Comparison of ENCODE assay signal across 22 cellular contexts in the genomic region with DNA sequence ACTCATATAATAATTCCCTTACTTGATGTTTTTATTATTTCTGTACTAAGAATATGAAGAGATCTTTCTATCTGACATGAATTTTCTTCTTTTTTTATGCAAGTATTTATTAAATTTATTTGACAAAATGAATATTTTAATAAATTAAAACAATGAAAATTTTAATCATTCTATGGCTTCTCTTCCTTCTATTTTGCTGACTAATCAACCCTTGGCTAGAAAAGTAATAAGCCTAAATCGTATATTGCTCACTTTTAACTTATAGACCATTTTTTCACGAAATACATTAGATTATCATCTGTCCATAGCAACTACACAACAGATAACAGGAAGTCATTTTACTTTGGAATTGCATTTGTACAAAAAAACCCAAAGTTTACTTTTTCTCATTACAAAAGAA. TPM values are rescaled to one million over a fixed set of nuclear protein-coding genes. Genes with fewer than 3 reads are reported as not detected.
DNase-seq lines count a peak whose midpoint lies in the region; ATAC-seq, FAIRE-seq and TF ChIP-seq lines count a peak whose summit lies in the region.
"Had no signal": no experiment of that assay in that cellular context is flagged by ENCODE, and none has a peak within 500 bp of the region (broad histone marks: within the 10 kb centered on the region; RNA-seq: fewer than 3 reads in every experiment).

No MANE protein-coding gene starts in this region.

- H3K4me3 ChIP-seq in HepG2 (replicated peaks in 1 of 3; ENCODE audit: insufficient read depth in 1 of 3, low read depth in 2 of 3, low read length in 3 of 3) (no peak overlapping the region), right lobe of liver (no peak overlapping the region), astrocyte (ENCODE audit: insufficient read depth, low read depth, low read length) (no peak overlapping the region)
- H3K4me3 ChIP-seq: BLaER1 treated with 17β-estradiol and CSF1 and Interleukin-3, amounts not matched to agents 10 nM and 100 nM had no signal

- H3K9ac ChIP-seq in HepG2 (ENCODE audit: insufficient read depth, low read depth, low read length) (no peak overlapping the region), astrocyte (ENCODE audit: low read length) (no peak overlapping the region)
- H3K9ac ChIP-seq: BLaER1 treated with 17β-estradiol and CSF1 and Interleukin-3, amounts not matched to agents 10 nM and 100 nM had no signal

- H3K4me2 ChIP-seq in HepG2 (ENCODE audit: low read depth, low read length), result no peak overlapping the region
- no peak overlapping the region for H3K4me2 ChIP-seq in astrocyte (ENCODE audit: low read length)
- H3K4me2 ChIP-seq: BLaER1 treated with 17β-estradiol and CSF1 and Interleukin-3, amounts not matched to agents 10 nM and 100 nM had no signal

- POLR2A ChIA-PET in HepG2 (lab: Yijun Ruan, JAX), result no interaction called here

- H3K79me2 ChIP-seq in HepG2 (ENCODE audit: insufficient read depth, low read length), result no peaks in the 10 kb centered on the region
- no peaks in the 10 kb centered on the region for H3K79me2 ChIP-seq in astrocyte (ENCODE audit: insufficient read depth, low read length)

- H3K4me3 Mint-ChIP-seq in astrocyte (ENCODE audit: unreplicated experiment), result no peak overlapping the region
- no peak overlapping the region for H3K4me3 Mint-ChIP-seq in glutamatergic neuron (ENCODE audit: unreplicated experiment)
- H3K4me3 Mint-ChIP-seq: CD14-positive monocyte; CD4-positive, alpha-beta T cell; CD8-positive, alpha-beta memory T cell had no signal

- no peak overlapping the region for H2AFZ ChIP-seq in HepG2 (ENCODE audit: low read length)
- H2AFZ ChIP-seq in astrocyte (ENCODE audit: low read depth, low read length), result no peak overlapping the region

- no peak overlapping the region for H3K27ac Mint-ChIP-seq in astrocyte (ENCODE audit: unreplicated experiment)
- peak overlapping the region; percentile 97 for H3K27ac Mint-ChIP-seq in glutamatergic neuron (ENCODE audit: unreplicated experiment)
- H3K27ac Mint-ChIP-seq: CD14-positive monocyte; CD4-positive, alpha-beta T cell; CD8-positive, alpha-beta memory T cell had no signal

- H3K4me1 Mint-ChIP-seq in astrocyte (ENCODE audit: low read depth, unreplicated experiment), result no peaks in the 10 kb centered on the region
- H3K4me1 Mint-ChIP-seq in glutamatergic neuron (ENCODE audit: low read depth, unreplicated experiment), result peaks cover 41% of the 10 kb centered on the region
- H3K4me1 Mint-ChIP-seq: CD14-positive monocyte; CD8-positive, alpha-beta memory T cell had no signal

- no peak for TF ChIP-seq CTCF in HepG2 (CRISPR knock-in tag; IDR thresholded peaks at IDR 0.05)
- TF ChIP-seq CTCF in right lobe of liver (IDR thresholded peaks at IDR 0.05), result no peak
- no peak for TF ChIP-seq CTCF in astrocyte (IDR thresholded peaks at IDR 0.05; ENCODE audit: insufficient read depth, low read depth, low read length)
- TF ChIP-seq CTCF in glutamatergic neuron (IDR thresholded peaks at IDR 0.05; ENCODE audit: partially characterized antibody, unreplicated experiment), result no peak

- TF ChIP-seq EP300 in HepG2 (IDR thresholded peaks at IDR 0.05; ENCODE audit: low read depth in 2 of 2, low read length in 2 of 2) (no peak), HepG2 (CRISPR knock-in tag; IDR thresholded peaks at IDR 0.05; ENCODE audit: borderline replicate concordance) (no peak)

- H3K27me3 ChIP-seq in HepG2 (ENCODE audit: control insufficient read depth in 1 of 2, insufficient read depth in 2 of 2, low read length in 2 of 2) (no peaks in the 10 kb centered on the region), right lobe of liver (no peaks in the 10 kb centered on the region), astrocyte (ENCODE audit: insufficient read depth, low read length) (no peaks in the 10 kb centered on the region)
- H3K27me3 ChIP-seq: BE2C; BLaER1 treated with 17β-estradiol and CSF1 and Interleukin-3, amounts not matched to agents 10 nM and 100 nM had no signal

- H3K27me3 Mint-ChIP-seq in astrocyte (ENCODE audit: low read depth, unreplicated experiment), result no peaks in the 10 kb centered on the region
- peaks cover 12% of the 10 kb centered on the region for H3K27me3 Mint-ChIP-seq in glutamatergic neuron (ENCODE audit: unreplicated experiment)

- H3K4me1 ChIP-seq in HepG2 (ENCODE audit: insufficient read depth, low read length), result no peaks in the 10 kb centered on the region
- no peaks in the 10 kb centered on the region for H3K4me1 ChIP-seq in right lobe of liver
- H3K4me1 ChIP-seq in astrocyte (ENCODE audit: insufficient read depth, low read length), result no peaks in the 10 kb centered on the region
- H3K4me1 ChIP-seq: BE2C; BLaER1 treated with 17β-estradiol and CSF1 and Interleukin-3, amounts not matched to agents 10 nM and 100 nM had no signal

- 2% methylated on average over 2 of the region's 2 CpGs for WGBS in HepG2 (ENCODE audit: low lambda C conversion rate)
- 72% methylated on average over 2 of the region's 2 CpGs for WGBS in right lobe of liver (ENCODE audit: insufficient coverage, low coverage, low lambda C conversion rate, missing lambda C conversion rate)

- no peaks in the 10 kb centered on the region for H3K36me3 ChIP-seq in HepG2 (replicated peaks in 1 of 2; ENCODE audit: control insufficient read depth in 1 of 2, insufficient read depth in 2 of 2, low read length in 2 of 2)
- no peaks in the 10 kb centered on the region for H3K36me3 ChIP-seq in right lobe of liver
- H3K36me3 ChIP-seq in astrocyte (ENCODE audit: insufficient read depth, low read length), result no peaks in the 10 kb centered on the region
- H3K36me3 ChIP-seq: BLaER1 treated with 17β-estradiol and CSF1 and Interleukin-3, amounts not matched to agents 10 nM and 100 nM had no signal

- no peaks in the 10 kb centered on the region for H3K9me3 Mint-ChIP-seq in astrocyte (ENCODE audit: unreplicated experiment)
- H3K9me3 Mint-ChIP-seq in glutamatergic neuron (ENCODE audit: unreplicated experiment), result peaks cover 11% of the 10 kb centered on the region
- H3K9me3 Mint-ChIP-seq: CD4-positive, alpha-beta T cell; CD8-positive, alpha-beta memory T cell had no signal

- DNase-seq in HepG2 (ENCODE audit: low spot score) (no peak), right lobe of liver (no peak), astrocyte (ENCODE audit: low read depth) (no peak), glutamatergic neuron (no peak), HT-29 (ENCODE audit: low spot score) (no peak)
- DNase-seq: ACHN; AML-193; BE2C; CD4-positive, alpha-beta T cell; CD8-positive, alpha-beta memory T cell; DMS53; DMS79 treated with DMSO at 0.1 percent for 48 hours; H7; HCEC 1CT had no signal

- no peak for TF ChIP-seq POLR2A in HepG2 (IDR thresholded peaks at IDR 0.05; ENCODE audit: insufficient read depth in 1 of 2, low read depth in 2 of 2, low read length in 2 of 2)
- TF ChIP-seq POLR2A in right lobe of liver (IDR thresholded peaks at IDR 0.05), result no peak

- H3K27ac ChIP-seq in HepG2 (ENCODE audit: extremely low read length, insufficient read depth, low read length) (no peak overlapping the region), right lobe of liver (no peak overlapping the region), astrocyte (ENCODE audit: low read depth, low read length) (no peak overlapping the region)
- H3K27ac ChIP-seq: 22Rv1; BLaER1 treated with 17β-estradiol and CSF1 and Interleukin-3, amounts not matched to agents 10 nM and 100 nM had no signal

- FAIRE-seq in HepG2 (lab: Jason Lieb, UNC) (no peak), astrocyte (lab: Jason Lieb, UNC) (peak; percentile 43)
- FAIRE-seq: GM12892, H1 had no signal

- TF ChIP-seq RAD21 in HepG2 (CRISPR knock-in tag; IDR thresholded peaks at IDR 0.05), result no peak

- H4K20me1 ChIP-seq in HepG2 (ENCODE audit: insufficient read depth, low read length) (no peaks in the 10 kb centered on the region), astrocyte (ENCODE audit: insufficient read depth, low read length) (no peaks in the 10 kb centered on the region)
- H4K20me1 ChIP-seq: BLaER1 treated with 17β-estradiol and CSF1 and Interleukin-3, amounts not matched to agents 10 nM and 100 nM had no signal

- ATAC-seq in HepG2 (no peak), right lobe of liver (no peak), HG03469 (IDR thresholded peaks at IDR 0.05; ENCODE audit: unreplicated experiment) (no peak), HG03025 (IDR thresholded peaks at IDR 0.05; ENCODE audit: low FRiP score, unreplicated experiment) (no peak)

- CTCF ChIA-PET in HepG2 (lab: Yijun Ruan, JAX; ENCODE audit: low intra/inter-chr PET ratio, low total read pairs), result no interaction called here

- in situ Hi-C loops in HepG2 (cut with HindIII; ENCODE audit: extremely low pct_ligation_motif_present, low pct_unique_long_range_greater_than_20kb), result no loop called here

- H3K36me3 Mint-ChIP-seq in astrocyte (ENCODE audit: low read depth, unreplicated experiment) (no peaks in the 10 kb centered on the region), glutamatergic neuron (ENCODE audit: unreplicated experiment) (no peaks in the 10 kb centered on the region)
- H3K36me3 Mint-ChIP-seq: CD14-positive monocyte; CD8-positive, alpha-beta memory T cell had no signal

- BruUV-seq in HepG2 (replicated peaks; lab: Mats Ljungman, UMichigan), result no TSS peak

- H3K9me3 ChIP-seq in HepG2 (ENCODE audit: low read length) (no peaks in the 10 kb centered on the region), right lobe of liver (no peaks in the 10 kb centered on the region), astrocyte (ENCODE audit: insufficient read depth, low read depth, low read length) (no peaks in the 10 kb centered on the region)
- H3K9me3 ChIP-seq: BE2C; BLaER1 treated with 17β-estradiol and CSF1 and Interleukin-3, amounts not matched to agents 10 nM and 100 nM had no signal

- intact Hi-C loops in HepG2 (cut with micrococcal nuclease; ENCODE audit: unreplicated experiment), result no loop called here
- intact Hi-C loops in right lobe of liver (cut with DNase I), result no loop called here

RNA-seq across cellular contexts. Expression of gene PRSS12, which starts 38.6 kb away (rescaled TPM):
- total RNA-seq in HepG2 (2016; rRNA removed; fragmentation: Illumina TruSeq; extraction: Trizol), result 0.02 and 0.08 TPM in 2 replicates
- total RNA-seq in HepG2 (2016; cell fraction: cytosol; rRNA removed; fragmentation: Illumina TruSeq; extraction: Trizol; ENCODE audit: low read depth), result not detected in 2 replicates
- 0.04 TPM in 1 of 2 replicates, not detected in the other for total RNA-seq in HepG2 (2016; cell fraction: insoluble cytoplasmic fraction; rRNA removed; fragmentation: Illumina TruSeq; extraction: Trizol)
- total RNA-seq in HepG2 (2016; cell fraction: membrane; rRNA removed; fragmentation: Illumina TruSeq; extraction: Trizol), result not detected in 2 replicates
- not detected in 2 replicates for total RNA-seq in HepG2 (2016; cell fraction: nucleus; rRNA removed; fragmentation: Illumina TruSeq; extraction: Trizol)
- 0.03 TPM in 1 of 2 replicates, not detected in the other for polyA plus RNA-seq in HepG2 (2011; rRNA removed)
- polyA plus RNA-seq in HepG2 (2011; cell fraction: cytosol; rRNA removed), result 0.01 TPM in 1 of 2 replicates, not detected in the other
- polyA plus RNA-seq in HepG2 (2011; cell fraction: nucleus; rRNA removed), result not detected in 2 replicates
- polyA plus RNA-seq in HepG2 (2012), result 0.03 and 0.15 TPM in 2 replicates
- not detected in 2 replicates for polyA plus RNA-seq in HepG2 (2016; cell fraction: cytosol; fragmentation: Illumina TruSeq; extraction: Trizol; ENCODE audit: low read depth)
- polyA plus RNA-seq in HepG2 (2016; cell fraction: insoluble cytoplasmic fraction; fragmentation: Illumina TruSeq; extraction: Trizol; ENCODE audit: low read depth), result not detected in 2 replicates
- polyA plus RNA-seq in HepG2 (2016; cell fraction: membrane; fragmentation: Illumina TruSeq; extraction: Trizol; ENCODE audit: low read depth), result not detected in 2 replicates
- polyA plus RNA-seq in HepG2 (2016; cell fraction: nucleus; fragmentation: Illumina TruSeq; extraction: Trizol; ENCODE audit: insufficient read depth, low read depth), result not detected in 2 replicates
- polyA minus RNA-seq in HepG2 (2011; rRNA and poly(A)+ RNA removed; ENCODE audit: low replicate concordance), result 1.6 TPM in 1 of 2 replicates, not detected in the other
- polyA minus RNA-seq in HepG2 (2011; cell fraction: cytosol; rRNA and poly(A)+ RNA removed), result not detected in 2 replicates
- polyA minus RNA-seq in HepG2 (2011; cell fraction: nucleus; rRNA and poly(A)+ RNA removed), result not detected in 2 replicates
- 1 to 10 TPM in 2 of 6 experiments, under 1 TPM in 4; 0.12 to 1.4 (median 0.74) TPM for total RNA-seq in right lobe of liver
- total RNA-seq in astrocyte, result 2.1 and 4.1 TPM in 2 replicates
- total RNA-seq in glutamatergic neuron (ENCODE audit: unreplicated experiment), result 113 TPM
- 2.8 and 4.3 TPM in 2 replicates for total RNA-seq in HT-29 (2014; rRNA removed; shearing (Covaris generic))
- total RNA-seq: CD4-positive, alpha-beta T cell; CD8-positive, alpha-beta memory T cell; G401 had no signal
- polyA plus RNA-seq: CD14-positive monocyte; CD8-positive, alpha-beta memory T cell had no signal

Comparison
In these comparisons a context has a peak if more than half of its experiments do, and no peak if none do; other contexts are left out.
1. RNA of gene PRSS12, which starts 38.6 kb away (total RNA-seq): 113 TPM in glutamatergic neuron (single experiment); 2.1 to 4.1 TPM in astrocyte, 2.8 to 4.3 TPM in HT-29, 0.12 to 1.4 TPM in right lobe of liver and 0.02 to 0.08 TPM in HepG2; every median in the first group is over 10 times any median in the second.